In the genomic region with DNA sequence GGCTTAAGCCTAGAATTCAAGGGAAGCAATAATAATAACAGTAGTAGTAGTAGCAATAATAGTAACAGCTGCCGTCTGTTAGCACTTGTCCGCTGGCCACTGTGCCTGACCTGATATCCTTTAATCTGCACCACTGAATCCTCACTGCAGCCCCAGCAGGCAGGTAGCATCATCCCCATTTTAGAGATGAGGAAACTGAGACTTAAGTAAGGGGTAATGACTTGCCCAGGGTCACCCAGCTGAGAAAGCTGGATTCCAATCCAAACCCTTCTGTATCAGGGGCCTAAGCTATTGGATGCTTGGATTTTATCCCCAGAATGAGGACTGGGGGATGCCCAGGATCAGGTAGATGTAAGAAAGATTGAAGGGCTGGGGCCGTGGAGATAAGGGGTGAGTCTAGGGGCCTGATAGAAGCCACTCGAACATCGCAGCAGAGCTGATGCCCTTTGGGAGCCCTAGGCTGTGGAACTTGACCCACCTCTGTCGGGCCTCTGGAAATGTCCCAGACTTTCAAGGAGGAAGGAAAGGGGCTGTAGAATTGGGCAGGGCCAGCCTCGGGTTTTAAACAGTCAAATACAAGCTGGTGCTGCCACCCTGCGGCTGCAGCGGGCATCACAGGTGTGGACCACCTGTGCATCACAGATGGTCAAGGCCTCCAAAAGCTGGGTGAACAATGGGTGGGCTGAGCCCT, we compare ENCODE assay signal across 7 cellular contexts.
DNase-seq lines count a peak whose midpoint lies in the region; ATAC-seq and TF ChIP-seq lines count a peak whose summit lies in the region.

No MANE protein-coding gene starts in this region.

- CTCF ChIA-PET in WTC11 (lab: Charles Lee): interaction anchor here (0.6 to 2.9 kb wide), 63 partner anchors 8 to 1505 kb away, joined by 3 to 54 read pairs (median 5); partner anchors contain the start of genes AAR2 and RAB5IF

- H3K4me3 ChIP-seq in breast epithelium: no peak overlapping the region
- no peak overlapping the region for H3K4me3 ChIP-seq in kidney epithelial cell (ENCODE audit: low read depth, low read length)

- H3K27ac Mint-ChIP-seq in WTC11: no peak overlapping the region

- no peaks in the 10 kb centered on the region for H3K9me3 ChIP-seq in breast epithelium

- H3K4me1 ChIP-seq in breast epithelium: no peaks in the 10 kb centered on the region

- peaks cover 4% of the 10 kb centered on the region for H3K4me1 Mint-ChIP-seq in WTC11

- no peaks in the 10 kb centered on the region for H3K9me3 Mint-ChIP-seq in WTC11

- H3K36me3 ChIP-seq in breast epithelium: no peaks in the 10 kb centered on the region
- no peaks in the 10 kb centered on the region for H3K36me3 ChIP-seq in kidney epithelial cell (ENCODE audit: control insufficient read depth, insufficient read depth, low read length)

- DNase-seq in NCI-H146 (lab: John Stamatoyannopoulos, UW) (peak; percentile 66), WTC11 (ENCODE audit: low spot score) (peak; percentile 93), breast epithelium (ENCODE audit: low spot score in 2 of 2) (peak; percentile 31 to 62), kidney epithelial cell (ENCODE audit: low read depth) (no peak)
- DNase-seq in stimulated activated CD4-positive, alpha-beta T cell treated with anti-CD3 and anti-CD28 coated beads, Interleukin-2, amount 100 ng/mL, for 48 hours: peak; percentile 70 to 75

- no peak for TF ChIP-seq POLR2A in breast epithelium (IDR thresholded peaks at IDR 0.05)

- TF ChIP-seq CTCF in GM12874 (IDR thresholded peaks at IDR 0.05; ENCODE audit: insufficient read depth, low read depth, low read length): peak; percentile 93
- peak; percentile 91 for TF ChIP-seq CTCF in WTC11 (IDR thresholded peaks at IDR 0.05)
- peak; percentile 71 to 80 (median 73) for TF ChIP-seq CTCF in breast epithelium (IDR thresholded peaks at IDR 0.05)
- TF ChIP-seq CTCF in kidney epithelial cell (IDR thresholded peaks at IDR 0.05; ENCODE audit: insufficient read depth, low read length, poor library complexity, severe bottlenecking): peak; percentile 90

- ATAC-seq in WTC11 (peak; percentile 66), HG02763 (IDR thresholded peaks at IDR 0.05; ENCODE audit: unreplicated experiment) (no peak)

- intact Hi-C loops in breast epithelium (cut with DNase I; ENCODE audit: low total_unique reads): no loop called here

- H3K36me3 Mint-ChIP-seq in WTC11: no peaks in the 10 kb centered on the region

- no peak overlapping the region for H3K27ac ChIP-seq in breast epithelium

- H3K27me3 Mint-ChIP-seq in WTC11 (ENCODE audit: low read depth): peaks cover 19% of the 10 kb centered on the region

- no peak overlapping the region for H3K4me3 Mint-ChIP-seq in WTC11

- POLR2A ChIA-PET in WTC11 (lab: Charles Lee): interaction anchor here (0.8 kb wide), 1 partner anchor 15 kb away, joined by 3 read pairs; no protein-coding TSS in a partner anchor

- H3K27me3 ChIP-seq in breast epithelium (no peaks in the 10 kb centered on the region), kidney epithelial cell (ENCODE audit: control insufficient read depth, insufficient read depth, low read length) (peaks cover 15% of the 10 kb centered on the region)

TF ChIP-seq in WTC11, 78 proteins besides CTCF, POLR2A, EP300 and RAD21:
- TF ChIP-seq MAX (CRISPR knock-in tag; IDR thresholded peaks at IDR 0.05) (0 out of 2 replicates have a peak, but pooled peaks have one; percentile 20), KAT7 (CRISPR knock-in tag; IDR thresholded peaks at IDR 0.05; ENCODE audit: borderline replicate concordance) (no peak), ELF4 (CRISPR knock-in tag; IDR thresholded peaks at IDR 0.05; ENCODE audit: low read depth) (no peak), RELA (CRISPR knock-in tag; IDR thresholded peaks at IDR 0.05; ENCODE audit: borderline replicate concordance) (no peak), SP1 (CRISPR knock-in tag; conservative IDR thresholded peaks at IDR 0.05) (no peak), CREB1 (CRISPR knock-in tag; IDR thresholded peaks at IDR 0.05) (no peak), NFYB (CRISPR knock-in tag; conservative IDR thresholded peaks at IDR 0.05; ENCODE audit: low read depth) (0 out of 2 replicates have a peak, but pooled peaks have one; percentile 11), NR2C2 (CRISPR knock-in tag; IDR thresholded peaks at IDR 0.05) (no peak), GTF2I (CRISPR knock-in tag; conservative IDR thresholded peaks at IDR 0.05) (0 out of 2 replicates have a peak, but pooled peaks have one; percentile 14), USF1 (CRISPR knock-in tag; IDR thresholded peaks at IDR 0.05) (no peak), AR (CRISPR knock-in tag; IDR thresholded peaks at IDR 0.05) (no peak), ZBTB21 (CRISPR knock-in tag; IDR thresholded peaks at IDR 0.05; ENCODE audit: borderline replicate concordance) (no peak)
- TF ChIP-seq, protein P1, sequence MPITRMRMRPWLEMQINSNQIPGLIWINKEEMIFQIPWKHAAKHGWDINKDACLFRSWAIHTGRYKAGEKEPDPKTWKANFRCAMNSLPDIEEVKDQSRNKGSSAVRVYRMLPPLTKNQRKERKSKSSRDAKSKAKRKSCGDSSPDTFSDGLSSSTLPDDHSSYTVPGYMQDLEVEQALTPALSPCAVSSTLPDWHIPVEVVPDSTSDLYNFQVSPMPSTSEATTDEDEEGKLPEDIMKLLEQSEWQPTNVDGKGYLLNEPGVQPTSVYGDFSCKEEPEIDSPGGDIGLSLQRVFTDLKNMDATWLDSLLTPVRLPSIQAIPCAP (CRISPR knock-in tag; IDR thresholded peaks at IDR 0.05): no peak
